Comparison of ENCODE assay signal across 23 cellular contexts in the genomic region with DNA sequence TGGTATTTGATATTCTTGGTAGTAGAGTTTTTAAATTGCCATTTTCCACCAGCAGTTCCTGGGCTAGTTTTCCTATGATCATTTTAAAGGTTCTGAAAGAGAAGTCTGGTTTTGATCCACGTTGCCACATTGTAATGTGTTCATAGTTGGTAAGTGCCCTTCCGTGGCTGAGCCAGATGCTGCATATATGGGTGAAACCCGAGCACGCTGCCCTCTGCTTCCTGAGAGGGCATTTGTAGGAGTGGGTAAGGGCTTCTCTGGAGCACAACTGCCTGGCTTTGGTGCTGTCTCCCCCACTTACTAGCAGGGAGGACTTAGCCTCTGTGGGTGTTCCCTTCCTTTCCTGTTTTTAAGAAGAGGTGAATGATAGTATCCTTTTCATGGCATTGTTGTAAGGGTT.
"Had no signal": no experiment of that assay in that cellular context is flagged by ENCODE, and none has a peak within 500 bp of the region (broad histone marks: within the 10 kb centered on the region; RNA-seq: fewer than 3 reads in every experiment).

No MANE protein-coding gene starts in this region.

- H3K36me3 ChIP-seq: uterus had no signal

- ATAC-seq: activated CD8-positive, alpha-beta T cell treated with anti-CD3 and anti-CD28 coated beads for 36 hours; activated naive CD4-positive, alpha-beta T cell treated with anti-CD3 and anti-CD28 coated beads, Interleukin-2, amount 50 U/mL, for 72 hours; activated T-helper 17 cell treated with anti-CD3 and anti-CD28 coated beads, Interleukin-2, amount 50 U/mL, for 72 hours; left lung; naive thymus-derived CD8-positive, alpha-beta T cell; stimulated activated effector memory CD8-positive, alpha-beta T cell treated with anti-CD3 and anti-CD28 coated beads, Interleukin-12 subunit alpha, Interleukin-12 subunit beta, amount 100 ng/mL, for 72 hours; stimulated activated naive CD8-positive, alpha-beta T cell treated with anti-CD3 and anti-CD28 coated beads, Interleukin-15, amount 100 ng/mL, for 72 hours; T-cell had no signal

- DNase-seq: activated CD4-positive, alpha-beta T cell treated with anti-CD3 and anti-CD28 coated beads, Interleukin-2, amount 10 ng/mL, durations not matched to agents 7 days and 5 days; activated CD4-positive, CD25-positive, alpha-beta regulatory T cell treated with anti-CD3 and anti-CD28 coated beads, Interleukin-2, amount 50 U/mL, for 72 hours; activated CD8-positive, alpha-beta T cell treated with anti-CD3 and anti-CD28 coated beads for 36 hours; brain microvascular endothelial cell; dorsolateral prefrontal cortex; esophagus squamous epithelium; kidney glomerular epithelial cell; left lung; mammary epithelial cell; naive thymus-derived CD8-positive, alpha-beta T cell; stimulated activated CD4-positive, alpha-beta T cell treated with anti-CD3 and anti-CD28 coated beads, Interleukin-12 subunit alpha, Interleukin-12 subunit beta, amount 100 ng/mL, for 4 hours; stimulated activated naive CD8-positive, alpha-beta T cell treated with anti-CD3 and anti-CD28 coated beads, Interleukin-15, amount 100 ng/mL, for 72 hours; T-cell; transverse colon; uterus; WERI-Rb-1 had no signal

- H3K9me3 Mint-ChIP-seq: activated CD4-positive, alpha-beta T cell treated with anti-CD3 and anti-CD28 coated beads, Interleukin-2, amount 10 ng/mL, durations not matched to agents 7 days and 5 days; activated CD8-positive, alpha-beta T cell treated with anti-CD3 and anti-CD28 coated beads for 36 hours; activated naive CD4-positive, alpha-beta T cell treated with anti-CD3 and anti-CD28 coated beads, Interleukin-2, amount 50 U/mL, for 72 hours; activated T-helper 17 cell treated with anti-CD3 and anti-CD28 coated beads, Interleukin-2, amount 50 U/mL, for 72 hours; central memory CD8-positive, alpha-beta T cell; mesothelial cell of epicardium; naive thymus-derived CD8-positive, alpha-beta T cell; stimulated activated effector memory CD8-positive, alpha-beta T cell treated with anti-CD3 and anti-CD28 coated beads, Interleukin-12 subunit alpha, Interleukin-12 subunit beta, amount 100 ng/mL, for 72 hours; stimulated activated naive CD8-positive, alpha-beta T cell treated with anti-CD3 and anti-CD28 coated beads, Interleukin-15, amount 100 ng/mL, for 72 hours; T-cell had no signal

- H3K4me3 ChIP-seq: dorsolateral prefrontal cortex, esophagus squamous epithelium, hepatocyte, left lung, transverse colon, uterus had no signal

- H3K27ac ChIP-seq: brain microvascular endothelial cell, esophagus squamous epithelium, hepatocyte, left lung, transverse colon, uterus, WERI-Rb-1 had no signal

- H3K4me3 Mint-ChIP-seq: activated CD4-positive, alpha-beta T cell treated with anti-CD3 and anti-CD28 coated beads, Interleukin-2, amount 10 ng/mL, durations not matched to agents 7 days and 5 days; activated CD8-positive, alpha-beta T cell treated with anti-CD3 and anti-CD28 coated beads for 36 hours; activated T-helper 17 cell treated with anti-CD3 and anti-CD28 coated beads, Interleukin-2, amount 50 U/mL, for 72 hours; central memory CD8-positive, alpha-beta T cell; mesothelial cell of epicardium; naive thymus-derived CD8-positive, alpha-beta T cell; stimulated activated effector memory CD8-positive, alpha-beta T cell treated with anti-CD3 and anti-CD28 coated beads, Interleukin-12 subunit alpha, Interleukin-12 subunit beta, amount 100 ng/mL, for 72 hours; stimulated activated naive CD8-positive, alpha-beta T cell treated with anti-CD3 and anti-CD28 coated beads, Interleukin-15, amount 100 ng/mL, for 72 hours; T-cell had no signal

- H3K27me3 Mint-ChIP-seq: activated CD4-positive, alpha-beta T cell treated with anti-CD3 and anti-CD28 coated beads, Interleukin-2, amount 10 ng/mL, durations not matched to agents 7 days and 5 days; activated CD8-positive, alpha-beta T cell treated with anti-CD3 and anti-CD28 coated beads for 36 hours; activated T-helper 17 cell treated with anti-CD3 and anti-CD28 coated beads, Interleukin-2, amount 50 U/mL, for 72 hours; central memory CD8-positive, alpha-beta T cell; naive thymus-derived CD8-positive, alpha-beta T cell; progenitor cell of endocrine pancreas; stimulated activated naive CD8-positive, alpha-beta T cell treated with anti-CD3 and anti-CD28 coated beads, Interleukin-15, amount 100 ng/mL, for 72 hours; T-cell had no signal

- H3K9me3 ChIP-seq: esophagus squamous epithelium, left lung, transverse colon, uterus had no signal

- H3K4me1 ChIP-seq: uterus had no signal

- H3K27ac Mint-ChIP-seq: activated CD4-positive, alpha-beta T cell treated with anti-CD3 and anti-CD28 coated beads, Interleukin-2, amount 10 ng/mL, durations not matched to agents 7 days and 5 days; activated CD8-positive, alpha-beta T cell treated with anti-CD3 and anti-CD28 coated beads for 36 hours; activated naive CD4-positive, alpha-beta T cell treated with anti-CD3 and anti-CD28 coated beads, Interleukin-2, amount 50 U/mL, for 72 hours; mesothelial cell of epicardium; stimulated activated effector memory CD8-positive, alpha-beta T cell treated with anti-CD3 and anti-CD28 coated beads, Interleukin-12 subunit alpha, Interleukin-12 subunit beta, amount 100 ng/mL, for 72 hours; stimulated activated naive CD8-positive, alpha-beta T cell treated with anti-CD3 and anti-CD28 coated beads, Interleukin-15, amount 100 ng/mL, for 72 hours; T-cell had no signal

- H3K27me3 ChIP-seq: brain microvascular endothelial cell, dorsolateral prefrontal cortex, esophagus squamous epithelium, hepatocyte, left lung, transverse colon, uterus had no signal
